In genomic region chr16:67185003-67185865, GRCh38 we compare ENCODE assay signal across 1 cellular context.
TF ChIP-seq lines count a peak whose summit lies in the region.

No MANE protein-coding gene starts in this region.

TF ChIP-seq in K562, 482 proteins besides CTCF, POLR2A, EP300 and RAD21 (continued from another document and continues in another):
- no peak for TF ChIP-seq FOXM1 (IDR thresholded peaks at IDR 0.05; ENCODE audit: low read depth)
- TF ChIP-seq FOXM1 (CRISPR knock-in tag; IDR thresholded peaks at IDR 0.05; ENCODE audit: low read depth): 0 out of 2 replicates have a peak, but pooled peaks have one; percentile 69
- TF ChIP-seq CBX8 (IDR thresholded peaks at IDR 0.05; ENCODE audit: borderline replicate concordance, extremely low read depth, low read depth, low read length, poor library complexity, severe bottlenecking): no peak
- TF ChIP-seq ZNF408 (CRISPR knock-in tag; IDR thresholded peaks at IDR 0.05; ENCODE audit: low read depth): no peak
- no peak for TF ChIP-seq THRA (IDR thresholded peaks at IDR 0.05)
- no peak for TF ChIP-seq RFX1 (IDR thresholded peaks at IDR 0.05)
- TF ChIP-seq ZNF24 (IDR thresholded peaks at IDR 0.05): peak; percentile 65; the same call in 1 of the 2 replicates
- TF ChIP-seq KLF10 (CRISPR knock-in tag; IDR thresholded peaks at IDR 0.05): no peak
- no peak for TF ChIP-seq HNRNPUL1 (IDR thresholded peaks at IDR 0.05; ENCODE audit: low read length)
- TF ChIP-seq STAT5A (IDR thresholded peaks at IDR 0.05; ENCODE audit: borderline replicate concordance, low read length): no peak
- TF ChIP-seq ZNF175 (CRISPR knock-in tag; IDR thresholded peaks at IDR 0.05; ENCODE audit: low read depth): no peak
- peak; percentile 74; the same call in 1 of the 2 replicates for TF ChIP-seq FOXK1 (CRISPR knock-in tag; IDR thresholded peaks at IDR 0.05; ENCODE audit: borderline replicate concordance)
- TF ChIP-seq PATZ1 (CRISPR knock-in tag; IDR thresholded peaks at IDR 0.05; ENCODE audit: borderline replicate concordance): no peak
- no peak for TF ChIP-seq TCF7L2 (IDR thresholded peaks at IDR 0.05; ENCODE audit: low read depth, low read length)
- no peak for TF ChIP-seq ZNF436 (CRISPR knock-in tag; IDR thresholded peaks at IDR 0.05)
- no peak for TF ChIP-seq MEF2A (IDR thresholded peaks at IDR 0.05; ENCODE audit: control insufficient read depth, low read depth, low read length)
- no peak for TF ChIP-seq ZNF449 (CRISPR knock-in tag; IDR thresholded peaks at IDR 0.05)
- no peak for TF ChIP-seq ZNF253 (CRISPR knock-in tag; conservative IDR thresholded peaks at IDR 0.05)
- TF ChIP-seq SRSF1 (IDR thresholded peaks at IDR 0.05; ENCODE audit: low read depth, low read length): no peak
- TF ChIP-seq ZBTB1 (CRISPR knock-in tag; IDR thresholded peaks at IDR 0.05; ENCODE audit: borderline replicate concordance, low read depth): peak; percentile 50; the same call in 1 of the 2 replicates
- TF ChIP-seq, protein P1, sequence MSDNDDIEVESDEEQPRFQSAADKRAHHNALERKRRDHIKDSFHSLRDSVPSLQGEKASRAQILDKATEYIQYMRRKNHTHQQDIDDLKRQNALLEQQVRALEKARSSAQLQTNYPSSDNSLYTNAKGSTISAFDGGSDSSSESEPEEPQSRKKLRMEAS (CRISPR knock-in tag; IDR thresholded peaks at IDR 0.05): peak; percentile 95
- TF ChIP-seq ZNF583 (CRISPR knock-in tag; IDR thresholded peaks at IDR 0.05): no peak
- TF ChIP-seq GATA2 (CRISPR knock-in tag; IDR thresholded peaks at IDR 0.05): no peak
- TF ChIP-seq POLR2AphosphoS5 (IDR thresholded peaks at IDR 0.05; ENCODE audit: control insufficient read depth, insufficient read depth, low read depth, low read length): no peak
- no peak for TF ChIP-seq BCLAF1 (IDR thresholded peaks at IDR 0.05; ENCODE audit: borderline replicate concordance in 1 of 2, control insufficient read depth in 1 of 2, low read depth in 2 of 2, low read length in 1 of 2)
- TF ChIP-seq PTTG1 (tag; IDR thresholded peaks at IDR 0.05; ENCODE audit: low read depth): no peak
- 0 out of 2 replicates have a peak, but pooled peaks have one; percentile 5 for TF ChIP-seq EGR1 (conservative IDR thresholded peaks at IDR 0.05)
- no peak for TF ChIP-seq MCM2 (IDR thresholded peaks at IDR 0.05; ENCODE audit: low read depth)
- TF ChIP-seq RB1 (IDR thresholded peaks at IDR 0.05; ENCODE audit: low read depth): peak; percentile 86
- TF ChIP-seq ZNF3 (CRISPR knock-in tag; IDR thresholded peaks at IDR 0.05): no peak
- peak in 1 of 2 experiments; percentile 94; a peak in 2 of 4 replicates for TF ChIP-seq HDAC1 (IDR thresholded peaks at IDR 0.05)
- TF ChIP-seq CEBPZ (IDR thresholded peaks at IDR 0.05; ENCODE audit: borderline replicate concordance, low read depth, low read length): no peak
- peak; percentile 65 for TF ChIP-seq SMARCB1 (IDR thresholded peaks at IDR 0.05; ENCODE audit: insufficient read length, low read depth)
- TF ChIP-seq EHMT2 (IDR thresholded peaks at IDR 0.05): peak; percentile 99
- TF ChIP-seq DPF2 (IDR thresholded peaks at IDR 0.05): peak; percentile 29; the same call in 1 of the 2 replicates
- peak; percentile 66 for TF ChIP-seq MYNN (IDR thresholded peaks at IDR 0.05)
- TF ChIP-seq MYNN (CRISPR knock-in tag; IDR thresholded peaks at IDR 0.05): no peak
- TF ChIP-seq, protein P2, sequence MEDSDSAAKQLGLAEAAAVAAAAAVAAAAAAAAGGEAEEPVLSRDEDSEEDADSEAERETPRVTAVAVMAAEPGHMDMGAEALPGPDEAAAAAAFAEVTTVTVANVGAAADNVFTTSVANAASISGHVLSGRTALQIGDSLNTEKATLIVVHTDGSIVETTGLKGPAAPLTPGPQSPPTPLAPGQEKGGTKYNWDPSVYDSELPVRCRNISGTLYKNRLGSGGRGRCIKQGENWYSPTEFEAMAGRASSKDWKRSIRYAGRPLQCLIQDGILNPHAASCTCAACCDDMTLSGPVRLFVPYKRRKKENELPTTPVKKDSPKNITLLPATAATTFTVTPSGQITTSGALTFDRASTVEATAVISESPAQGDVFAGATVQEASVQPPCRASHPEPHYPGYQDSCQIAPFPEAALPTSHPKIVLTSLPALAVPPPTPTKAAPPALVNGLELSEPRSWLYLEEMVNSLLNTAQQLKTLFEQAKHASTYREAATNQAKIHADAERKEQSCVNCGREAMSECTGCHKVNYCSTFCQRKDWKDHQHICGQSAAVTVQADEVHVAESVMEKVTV (CRISPR knock-in tag; IDR thresholded peaks at IDR 0.05): peak; percentile 70
- peak; percentile 63; the same call in 1 of the 2 replicates for TF ChIP-seq ZNF12 (CRISPR knock-in tag; IDR thresholded peaks at IDR 0.05)
- TF ChIP-seq CBFB (CRISPR knock-in tag; IDR thresholded peaks at IDR 0.05): peak; percentile 80
- no peak for TF ChIP-seq ZNF197 (CRISPR knock-in tag; IDR thresholded peaks at IDR 0.05; ENCODE audit: low read depth)
- TF ChIP-seq ARID2 (IDR thresholded peaks at IDR 0.05): peak; percentile 97
- TF ChIP-seq ZNF785 (CRISPR knock-in tag; IDR thresholded peaks at IDR 0.05): no peak
- no peak for TF ChIP-seq XRCC3 (IDR thresholded peaks at IDR 0.05)
- TF ChIP-seq, protein P3, sequence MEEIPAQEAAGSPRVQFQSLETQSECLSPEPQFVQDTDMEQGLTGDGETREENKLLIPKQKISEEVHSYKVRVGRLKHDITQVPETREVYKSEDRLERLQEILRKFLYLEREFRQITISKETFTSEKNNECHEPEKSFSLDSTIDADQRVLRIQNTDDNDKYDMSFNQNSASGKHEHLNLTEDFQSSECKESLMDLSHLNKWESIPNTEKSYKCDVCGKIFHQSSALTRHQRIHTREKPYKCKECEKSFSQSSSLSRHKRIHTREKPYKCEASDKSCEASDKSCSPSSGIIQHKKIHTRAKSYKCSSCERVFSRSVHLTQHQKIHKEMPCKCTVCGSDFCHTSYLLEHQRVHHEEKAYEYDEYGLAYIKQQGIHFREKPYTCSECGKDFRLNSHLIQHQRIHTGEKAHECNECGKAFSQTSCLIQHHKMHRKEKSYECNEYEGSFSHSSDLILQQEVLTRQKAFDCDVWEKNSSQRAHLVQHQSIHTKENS (CRISPR knock-in tag; IDR thresholded peaks at IDR 0.05): no peak
- 0 out of 2 replicates have a peak, but pooled peaks have one; percentile 59 for TF ChIP-seq STAT6 (CRISPR knock-in tag; IDR thresholded peaks at IDR 0.05)
- TF ChIP-seq, protein P4, sequence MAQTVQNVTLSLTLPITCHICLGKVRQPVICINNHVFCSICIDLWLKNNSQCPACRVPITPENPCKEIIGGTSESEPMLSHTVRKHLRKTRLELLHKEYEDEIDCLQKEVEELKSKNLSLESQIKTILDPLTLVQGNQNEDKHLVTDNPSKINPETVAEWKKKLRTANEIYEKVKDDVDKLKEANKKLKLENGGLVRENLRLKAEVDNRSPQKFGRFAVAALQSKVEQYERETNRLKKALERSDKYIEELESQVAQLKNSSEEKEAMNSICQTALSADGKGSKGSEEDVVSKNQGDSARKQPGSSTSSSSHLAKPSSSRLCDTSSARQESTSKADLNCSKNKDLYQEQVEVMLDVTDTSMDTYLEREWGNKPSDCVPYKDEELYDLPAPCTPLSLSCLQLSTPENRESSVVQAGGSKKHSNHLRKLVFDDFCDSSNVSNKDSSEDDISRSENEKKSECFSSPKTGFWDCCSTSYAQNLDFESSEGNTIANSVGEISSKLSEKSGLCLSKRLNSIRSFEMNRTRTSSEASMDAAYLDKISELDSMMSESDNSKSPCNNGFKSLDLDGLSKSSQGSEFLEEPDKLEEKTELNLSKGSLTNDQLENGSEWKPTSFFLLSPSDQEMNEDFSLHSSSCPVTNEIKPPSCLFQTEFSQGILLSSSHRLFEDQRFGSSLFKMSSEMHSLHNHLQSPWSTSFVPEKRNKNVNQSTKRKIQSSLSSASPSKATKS (CRISPR knock-in tag; IDR thresholded peaks at IDR 0.05): no peak
